In genomic region chr13:31372454-31372853, GRCh38 we compare ENCODE assay signal across 27 cellular contexts.
A peak's percentile ranks its signal among the peaks of the same experiment; 100 is the strongest.
DNase-seq lines count a peak whose midpoint lies in the region; ATAC-seq, FAIRE-seq and TF ChIP-seq lines count a peak whose summit lies in the region.
"Had no signal": no experiment of that assay in that cellular context is flagged by ENCODE, and none has a peak within 500 bp of the region (broad histone marks: within the 10 kb centered on the region; RNA-seq: fewer than 3 reads in every experiment).

No MANE protein-coding gene starts in this region.

- no TSS peak for BruUV-seq in K562 (replicated peaks; lab: Mats Ljungman, UMichigan)

- CTCF ChIA-PET in K562 (lab: Yijun Ruan, JAX; ENCODE audit: low intra/inter-chr PET ratio) = no interaction called here

- H3K36me3 Mint-ChIP-seq in GM23338 (ENCODE audit: low read depth) = no peaks in the 10 kb centered on the region
- H3K36me3 Mint-ChIP-seq: CD8-positive, alpha-beta T cell; IgD-negative memory B cell had no signal

- H3K27me3 Mint-ChIP-seq in GM23338 (ENCODE audit: insufficient read depth, low read depth, poor library complexity) = peaks cover 5% of the 10 kb centered on the region
- H3K27me3 Mint-ChIP-seq: IgD-negative memory B cell had no signal

- no peak overlapping the region for H3K9ac ChIP-seq in K562 (ENCODE audit: insufficient read depth in 1 of 2, low read depth in 2 of 2, low read length in 2 of 2)
- H3K9ac ChIP-seq in mesendoderm (ENCODE audit: low read length) = no peak overlapping the region
- H3K9ac ChIP-seq: GM23248, SK-N-SH had no signal

- H3K36me3 ChIP-seq in GM23338 (ENCODE audit: insufficient read depth) = no peaks in the 10 kb centered on the region
- no peaks in the 10 kb centered on the region for H3K36me3 ChIP-seq in K562 (ENCODE audit: control insufficient read depth, insufficient read depth, low read length)
- no peaks in the 10 kb centered on the region for H3K36me3 ChIP-seq in mesendoderm (ENCODE audit: control insufficient read depth, insufficient read depth, low read length)

- no peaks in the 10 kb centered on the region for H3K9me1 ChIP-seq in K562 (ENCODE audit: control insufficient read depth, insufficient read depth, low read length)

- H2BK120ac ChIP-seq in mesendoderm (ENCODE audit: low read depth, low read length) = no peak overlapping the region

- H3K4me3 Mint-ChIP-seq in GM23338 = no peak overlapping the region
- H3K4me3 Mint-ChIP-seq: CD8-positive, alpha-beta T cell; IgD-negative memory B cell had no signal

- no peak overlapping the region for H2BK5ac ChIP-seq in mesendoderm (ENCODE audit: low read length)

- no peaks in the 10 kb centered on the region; the same call in 1 of the 2 replicates for H3K9me2 ChIP-seq in GM23338 (ENCODE audit: insufficient read depth)
- H3K9me2 ChIP-seq: SK-N-SH had no signal

- TF ChIP-seq RAD21 in K562 (CRISPR knock-in tag; conservative IDR thresholded peaks at IDR 0.05 in 1 of 2, IDR thresholded peaks at IDR 0.05 in 1 of 2) = no peak

- no peak overlapping the region for H4K8ac ChIP-seq in mesendoderm (ENCODE audit: low read depth, low read length)

- H3K56ac ChIP-seq in mesendoderm (ENCODE audit: low read length) = no peak overlapping the region

- no peak overlapping the region for H4K5ac ChIP-seq in mesendoderm (ENCODE audit: low read length)

- H3K27me3 ChIP-seq in GM23338 (ENCODE audit: insufficient read depth) (no peaks in the 10 kb centered on the region), K562 (ENCODE audit: control insufficient read depth in 2 of 2, insufficient read depth in 2 of 2, low read length in 2 of 2) (no peaks in the 10 kb centered on the region), mesendoderm (ENCODE audit: insufficient read depth, low read length, poor library complexity) (no peaks in the 10 kb centered on the region)

- no peak overlapping the region for H2BK15ac ChIP-seq in mesendoderm (replicated peaks; ENCODE audit: low read depth)

- WGBS in K562 (ENCODE audit: insufficient coverage, low coverage, missing lambda C conversion rate) = 24% methylated on average over 2 of the region's 4 CpGs
- WGBS in mesendoderm (ENCODE audit: extremely low coverage, insufficient coverage, low lambda C conversion rate) = no CpG with 5 or more reads among the region's 4 CpGs

- H3K4me1 Mint-ChIP-seq in GM23338 = no peaks in the 10 kb centered on the region

- TF ChIP-seq EP300 in K562 (IDR thresholded peaks at IDR 0.05; ENCODE audit: low read length) = no peak

- no peak overlapping the region for H3K18ac ChIP-seq in mesendoderm (ENCODE audit: low read length)

- no peaks in the 10 kb centered on the region for H3K9me3 Mint-ChIP-seq in GM23338
- H3K9me3 Mint-ChIP-seq: CD8-positive, alpha-beta T cell; IgD-negative memory B cell had no signal

- H3F3A ChIP-seq in GM23338 (replicated peaks; ENCODE audit: low read depth) = no peaks in the 10 kb centered on the region

- H3K79me2 ChIP-seq in GM23338 (replicated peaks; ENCODE audit: insufficient read depth) = no peaks in the 10 kb centered on the region
- no peaks in the 10 kb centered on the region for H3K79me2 ChIP-seq in K562 (ENCODE audit: control insufficient read depth, insufficient read depth, low read length)
- no peaks in the 10 kb centered on the region for H3K79me2 ChIP-seq in mesendoderm (ENCODE audit: control insufficient read depth, insufficient read depth, low read length)

- H3K27ac Mint-ChIP-seq in GM23338 = no peak overlapping the region
- H3K27ac Mint-ChIP-seq: CD8-positive, alpha-beta T cell; IgD-negative memory B cell had no signal

- H2AFZ ChIP-seq in GM23338 = peak overlapping the region; percentile 43; the same call in 1 of the 2 replicates
- H2AFZ ChIP-seq in K562 (ENCODE audit: low read depth, low read length) = no peak overlapping the region
- H2AFZ ChIP-seq: GM23248 had no signal

- H3K9me3 ChIP-seq in K562 (replicated peaks; ENCODE audit: control insufficient read depth, insufficient read depth, low read depth, low read length) = no peaks in the 10 kb centered on the region
- H3K9me3 ChIP-seq: A549, Caco-2, SK-N-SH had no signal

- DNase-seq in GM23338 (ENCODE audit: low spot score) (peak; percentile 8), NAMALWA (ENCODE audit: low spot score) (peak; percentile 23), K562 (ENCODE audit: extremely low read depth in 1 of 4, low spot score in 3 of 4) (peak in 1 of 4 experiments; percentile 1), mesendoderm (peak; percentile 8), UCSD-AML1 (lab: John Stamatoyannopoulos, UW; ENCODE audit: unreplicated experiment) (no peak), SIG-M5 treated with dmso at 0.1 percent for 504 hours (lab: John Stamatoyannopoulos, UW; ENCODE audit: unreplicated experiment) (no peak)
- DNase-seq: C1 segment of cervical spinal cord; Caco-2; CD8-positive, alpha-beta T cell; EL; GDM1; GM23248; NCI-H1105; NCI-H1436 treated with DMSO at 0.1 percent for 48 hours; NCI-H187 treated with DMSO at 0.1 percent for 48 hours; NCI-H2171 treated with DMSO at 0.1 percent for 48 hours; NCI-H345; NCI-H510A treated with DMSO at 0.1 percent for 48 hours; SIG-M5; SK-N-SH had no signal

- H3K79me1 ChIP-seq in mesendoderm (ENCODE audit: low read length) = no peaks in the 10 kb centered on the region

- ATAC-seq in GM23338 (peak; percentile 68), K562 (peak; percentile 47; the same call in 1 of the 3 replicates), HG02970 (IDR thresholded peaks at IDR 0.05; ENCODE audit: low FRiP score, unreplicated experiment) (no peak)
- ATAC-seq: A549; CD8-positive, alpha-beta T cell; GM12878; HCT116; Panc1 had no signal

- no peak overlapping the region for H3K4ac ChIP-seq in mesendoderm (ENCODE audit: low read depth, low read length)

- no peak for TF ChIP-seq POLR2A in K562 (conservative IDR thresholded peaks at IDR 0.05)

- H3K27ac ChIP-seq in GM23338 (ENCODE audit: low read depth) (no peak overlapping the region), K562 (ENCODE audit: extremely low read depth, low read depth, low read length) (no peak overlapping the region), mesendoderm (ENCODE audit: low read depth, low read length) (no peak overlapping the region)
- H3K27ac ChIP-seq: A549, GM23248, HL-60 had no signal

- intact Hi-C loops in K562 (cut with micrococcal nuclease) = no loop called here

- H4K20me1 ChIP-seq in GM23338 (replicated peaks; ENCODE audit: insufficient read depth) (no peaks in the 10 kb centered on the region), K562 (replicated peaks; ENCODE audit: control insufficient read depth, insufficient read depth, low read length) (no peaks in the 10 kb centered on the region)

- no peak overlapping the region for H3K23ac ChIP-seq in mesendoderm (ENCODE audit: low read length)

- H3K4me2 ChIP-seq in GM23338 (no peak overlapping the region), K562 (ENCODE audit: insufficient read depth, low read length) (no peak overlapping the region), mesendoderm (ENCODE audit: low read length) (no peak overlapping the region)
- H3K4me2 ChIP-seq: A549, SK-N-SH had no signal

- H3K4me1 ChIP-seq in GM23338 (ENCODE audit: insufficient read depth) (no peaks in the 10 kb centered on the region), K562 (replicated peaks in 1 of 2; ENCODE audit: control insufficient read depth in 2 of 2, insufficient read depth in 2 of 2, low read length in 2 of 2) (no peaks in the 10 kb centered on the region), mesendoderm (ENCODE audit: control insufficient read depth, low read depth, low read length) (no peaks in the 10 kb centered on the region)
- H3K4me1 ChIP-seq: A549, Caco-2 had no signal

- no peak overlapping the region for H2AK5ac ChIP-seq in mesendoderm (ENCODE audit: low read length)

- POLR2A ChIA-PET in K562 (lab: Yijun Ruan, JAX) = no interaction called here

- no peak for FAIRE-seq in K562 (lab: Jason Lieb, UNC)
- FAIRE-seq: A549, GM12878 had no signal

- peak in 1 of 2 experiments; percentile 42; a peak in 2 of 4 replicates for TF ChIP-seq CTCF in GM23338 (conservative IDR thresholded peaks at IDR 0.05; ENCODE audit: low read depth in 2 of 2)
- TF ChIP-seq CTCF in K562 (IDR thresholded peaks at IDR 0.05 in 2 of 3, conservative IDR thresholded peaks at IDR 0.05 in 1 of 3; ENCODE audit: insufficient read depth in 2 of 3, low read depth in 1 of 3, low read length in 3 of 3) = peak in 2 of 3 experiments; percentile 11 to 15; a peak in 2 of 6 replicates

- H3K4me3 ChIP-seq in GM23338 (no peak overlapping the region), K562 (no peak overlapping the region), mesendoderm (ENCODE audit: low read length) (no peak overlapping the region)
- H3K4me3 ChIP-seq: A549, GM12878, GM23248 had no signal

- in situ Hi-C loops in K562 (cut with MboI) = no loop called here

TF ChIP-seq in GM23338, 12 proteins besides CTCF, POLR2A, EP300 and RAD21 (continues in another document):
- TF ChIP-seq NANOG (IDR thresholded peaks at IDR 0.05; ENCODE audit: borderline replicate concordance) = no peak
- no peak for TF ChIP-seq ZNF114 (CRISPR knock-in tag; IDR thresholded peaks at IDR 0.05)
- no peak for TF ChIP-seq STAT1 (IDR thresholded peaks at IDR 0.05; ENCODE audit: unreplicated experiment)

TF ChIP-seq in K562, 482 proteins besides CTCF, POLR2A, EP300 and RAD21 (continues in another document):
- TF ChIP-seq E2F5 (CRISPR knock-in tag; IDR thresholded peaks at IDR 0.05) (no peak), BCOR (IDR thresholded peaks at IDR 0.05) (no peak), RBM17 (IDR thresholded peaks at IDR 0.05; ENCODE audit: borderline replicate concordance, low read depth, low read length) (no peak), MTA2 (IDR thresholded peaks at IDR 0.05; ENCODE audit: low read depth) (no peak), ARID3B (CRISPR knock-in tag; IDR thresholded peaks at IDR 0.05; ENCODE audit: borderline replicate concordance) (no peak)

Comparison
In these comparisons a context has a peak if more than half of its experiments do, and no peak if none do; other contexts are left out.
1. DNase-seq: peak in GM23338 (single experiment), NAMALWA (single experiment) and mesendoderm (single experiment); none in UCSD-AML1 (single experiment) and SIG-M5 treated with dmso at 0.1 percent for 504 hours (single experiment).